8 cellular contexts compared by ENCODE assay signal in genomic region chr20:50111829-50112495, GRCh38. TPM values are rescaled to one million over a fixed set of nuclear protein-coding genes. Genes with fewer than 3 reads are reported as not detected.
DNase-seq lines count a peak whose midpoint lies in the region; ATAC-seq, FAIRE-seq and TF ChIP-seq lines count a peak whose summit lies in the region.

No MANE protein-coding gene starts in this region.

- 11% methylated on average over 8 of the region's 9 CpGs for WGBS in right lobe of liver (ENCODE audit: insufficient coverage, low coverage, low lambda C conversion rate, missing lambda C conversion rate)

- CTCF ChIA-PET in activated CD4-positive, alpha-beta T cell treated with anti-CD3 and anti-CD28 coated beads, Interleukin-2, amount 10 ng/mL, durations not matched to agents 7 days and 5 days (lab: Charles Lee): interaction anchor here (0.9 to 3.1 kb wide), 7 partner anchors 9 to 67 kb away, joined by 3 to 11 read pairs (median 3); partner anchors contain the start of gene PEDS1

- no peaks in the 10 kb centered on the region for H3K27me3 ChIP-seq in ascending aorta
- H3K27me3 ChIP-seq in right lobe of liver: no peaks in the 10 kb centered on the region
- H3K27me3 ChIP-seq in thoracic aorta (replicated peaks; ENCODE audit: insufficient read depth): no peaks in the 10 kb centered on the region

- ATAC-seq in right lobe of liver (no peak), thoracic aorta (ENCODE audit: insufficient number of reproducible peaks, low FRiP score, low read depth) (no peak)

- no peaks in the 10 kb centered on the region for H3K9me3 Mint-ChIP-seq in activated CD4-positive, alpha-beta T cell treated with anti-CD3 and anti-CD28 coated beads, Interleukin-2, amount 10 ng/mL, durations not matched to agents 7 days and 5 days

- H3K4me1 ChIP-seq in ascending aorta: peaks cover 5 to 60% of the 10 kb centered on the region in 2 donors
- H3K4me1 ChIP-seq in right lobe of liver: peaks cover 0 to 48% (median 26%) of the 10 kb centered on the region in 4 donors
- peaks cover 27 to 79% of the 10 kb centered on the region in 2 donors for H3K4me1 ChIP-seq in thoracic aorta (ENCODE audit: control insufficient read depth in 1 of 2, low read depth in 2 of 2)

- POLR2A ChIA-PET in activated CD4-positive, alpha-beta T cell treated with anti-CD3 and anti-CD28 coated beads, Interleukin-2, amount 10 ng/mL, durations not matched to agents 7 days and 5 days (lab: Charles Lee): interaction anchor here (0.7 to 1.3 kb wide), 2 partner anchors 42 to 372 kb away, joined by 3 read pairs; partner anchors contain the start of gene PEDS1

- peaks cover 35% of the 10 kb centered on the region for H3K36me3 Mint-ChIP-seq in activated CD4-positive, alpha-beta T cell treated with anti-CD3 and anti-CD28 coated beads, Interleukin-2, amount 10 ng/mL, durations not matched to agents 7 days and 5 days (ENCODE audit: low read depth)

- H3K4me1 Mint-ChIP-seq in activated CD4-positive, alpha-beta T cell treated with anti-CD3 and anti-CD28 coated beads, Interleukin-2, amount 10 ng/mL, durations not matched to agents 7 days and 5 days: peaks cover 86% of the 10 kb centered on the region

- H3K36me3 ChIP-seq in ascending aorta (no peaks in the 10 kb centered on the region), right lobe of liver (no peaks in the 10 kb centered on the region), thoracic aorta (no peaks in the 10 kb centered on the region)

- TF ChIP-seq CTCF in ascending aorta (IDR thresholded peaks at IDR 0.05): no peak
- no peak for TF ChIP-seq CTCF in right lobe of liver (IDR thresholded peaks at IDR 0.05)
- no peak for TF ChIP-seq CTCF in thoracic aorta (IDR thresholded peaks at IDR 0.05)

- H3K9me3 ChIP-seq in ascending aorta (no peaks in the 10 kb centered on the region), right lobe of liver (no peaks in the 10 kb centered on the region), thoracic aorta (no peaks in the 10 kb centered on the region)

- peak overlapping the region; percentile 94 to 97 for H3K27ac ChIP-seq in ascending aorta
- H3K27ac ChIP-seq in right lobe of liver: peak overlapping the region; percentile 94 to 97 (median 95)
- peak overlapping the region; percentile 95 for H3K27ac ChIP-seq in thoracic aorta

- no peaks in the 10 kb centered on the region for H3K27me3 Mint-ChIP-seq in activated CD4-positive, alpha-beta T cell treated with anti-CD3 and anti-CD28 coated beads, Interleukin-2, amount 10 ng/mL, durations not matched to agents 7 days and 5 days

- peak overlapping the region; percentile 90 for H3K27ac Mint-ChIP-seq in activated CD4-positive, alpha-beta T cell treated with anti-CD3 and anti-CD28 coated beads, Interleukin-2, amount 10 ng/mL, durations not matched to agents 7 days and 5 days

- no peak for FAIRE-seq in GM12891 (lab: Jason Lieb, UNC)

- intact Hi-C loops in ascending aorta (cut with DNase I) (no loop called here), right lobe of liver (cut with DNase I) (no loop called here)

- H3K4me3 ChIP-seq in ascending aorta (peak overlapping the region; percentile 92 to 97), right lobe of liver (peak overlapping the region; percentile 89 to 99 (median 98)), thoracic aorta (peak overlapping the region; percentile 91)

- H3K4me3 Mint-ChIP-seq in activated CD4-positive, alpha-beta T cell treated with anti-CD3 and anti-CD28 coated beads, Interleukin-2, amount 10 ng/mL, durations not matched to agents 7 days and 5 days: peak overlapping the region; percentile 99

- TF ChIP-seq POLR2A in right lobe of liver (IDR thresholded peaks at IDR 0.05) (no peak), GM12891 (IDR thresholded peaks at IDR 0.05; ENCODE audit: low read depth, low read length) (no peak)

- DNase-seq in activated CD4-positive, alpha-beta T cell treated with anti-CD3 and anti-CD28 coated beads, Interleukin-2, amount 10 ng/mL, durations not matched to agents 7 days and 5 days: no peak
- no peak for DNase-seq in activated CD4-positive, alpha-beta T cell treated with anti-CD3 and anti-CD28 coated beads, Interleukin-2, amount 50 U/mL, for 4 hours
- DNase-seq in ascending aorta (ENCODE audit: low spot score in 2 of 2) (peak in 1 of 2 donors; percentile 58), right lobe of liver (no peak), thoracic aorta (ENCODE audit: low spot score) (no peak), GM12891 (ENCODE audit: insufficient read length, low spot score) (no peak), mucosa of gallbladder (ENCODE audit: low spot score) (no peak), GDM1 (lab: John Stamatoyannopoulos, UW) (no peak)

TF ChIP-seq in GM12891, 5 proteins besides CTCF, POLR2A, EP300 and RAD21:
- no peak for TF ChIP-seq POLR2AphosphoS5 (IDR thresholded peaks at IDR 0.05; ENCODE audit: low read depth, low read length)
- TF ChIP-seq TAF1 (IDR thresholded peaks at IDR 0.05; ENCODE audit: low read depth, low read length): no peak
- no peak for TF ChIP-seq SPI1 (IDR thresholded peaks at IDR 0.05; ENCODE audit: low read depth, low read length)
- TF ChIP-seq PAX5 (IDR thresholded peaks at IDR 0.05; ENCODE audit: insufficient read depth, low read length, severe bottlenecking): no peak
- no peak for TF ChIP-seq POU2F2 (IDR thresholded peaks at IDR 0.05; ENCODE audit: low read depth, low read length)

RNA-seq across cellular contexts. Expression of gene UBE2V1, which starts 1.0 kb away (rescaled TPM):
- 100 to 1,000 TPM; 111 to 144 TPM for total RNA-seq in activated CD4-positive, alpha-beta T cell treated with anti-CD3 and anti-CD28 coated beads, Interleukin-2, amount 10 ng/mL, durations not matched to agents 7 days and 5 days
- total RNA-seq in ascending aorta: 39.4 TPM
- total RNA-seq in right lobe of liver: 10 to 100 TPM; 38.2 to 49.4 (median 44.3) TPM
- total RNA-seq in thoracic aorta: 10 to 100 TPM; 91.7 to 98.4 TPM
- polyA plus RNA-seq in GM12891 (2012; ENCODE audit: low read depth, missing spikeins): 104 TPM
- total RNA-seq in mucosa of gallbladder: 82.6 TPM

RNA-seq across cellular contexts. Expression of gene PEDS1, which starts 41.6 kb away (rescaled TPM):
- 10 to 100 TPM; 27.9 to 31.3 TPM for total RNA-seq in activated CD4-positive, alpha-beta T cell treated with anti-CD3 and anti-CD28 coated beads, Interleukin-2, amount 10 ng/mL, durations not matched to agents 7 days and 5 days
- 23.9 TPM for total RNA-seq in ascending aorta
- total RNA-seq in right lobe of liver: 10 to 100 TPM in 5 of 6 experiments, 1 to 10 TPM in 1; 6.9 to 25.3 (median 13.7) TPM
- total RNA-seq in thoracic aorta: 10 to 100 TPM; 21.2 to 34.3 TPM
- 10.1 TPM for polyA plus RNA-seq in GM12891 (2012; ENCODE audit: low read depth, missing spikeins)
- total RNA-seq in mucosa of gallbladder: 28.6 TPM
